ENCODE assay signal across 8 cellular contexts in genomic region chr4:98300706-98301105, GRCh38.
"Had no signal": no experiment of that assay in that cellular context is flagged by ENCODE, and none has a peak within 500 bp of the region (broad histone marks: within the 10 kb centered on the region; RNA-seq: fewer than 3 reads in every experiment).

No MANE protein-coding gene starts in this region.

- FAIRE-seq: H1, H54, HTR-8/SVneo, K562 had no signal

- H2AFZ ChIP-seq: GM23338 had no signal

- H3K4me2 ChIP-seq: GM23338 had no signal

- H3K4me3 ChIP-seq: GM23338, K562 had no signal

- DNase-seq: H9, HCEC 1CT, IMR-90 had no signal
